In the genomic region with DNA sequence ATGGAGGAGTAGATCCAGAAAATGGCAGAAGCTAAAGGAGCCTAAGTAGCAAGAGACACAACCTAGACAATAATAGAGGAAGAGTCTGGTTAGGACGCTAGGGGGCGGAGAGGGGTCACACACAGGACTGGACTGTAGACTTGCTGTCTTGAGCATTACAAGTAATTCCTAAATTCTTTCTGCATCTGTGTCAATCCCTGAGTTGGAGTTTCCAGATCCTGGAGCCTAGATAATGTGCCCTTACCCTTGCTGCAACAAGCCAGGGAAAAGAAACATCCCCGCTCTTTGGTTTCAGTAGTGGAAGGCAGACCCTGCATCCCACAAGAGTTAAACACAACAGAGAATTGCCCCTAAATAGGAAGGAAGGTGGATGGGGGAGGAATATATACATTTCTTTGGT, we compare ENCODE assay signal across 9 cellular contexts. TPM values are rescaled to one million over a fixed set of nuclear protein-coding genes. Genes with fewer than 3 reads are reported as not detected.
A peak's percentile ranks its signal among the peaks of the same experiment; 100 is the strongest.
DNase-seq lines count a peak whose midpoint lies in the region; ATAC-seq and TF ChIP-seq lines count a peak whose summit lies in the region.
"Had no signal": no experiment of that assay in that cellular context is flagged by ENCODE, and none has a peak within 500 bp of the region (broad histone marks: within the 10 kb centered on the region; RNA-seq: fewer than 3 reads in every experiment).

No MANE protein-coding gene starts in this region.

- H3K27ac Mint-ChIP-seq in activated CD4-positive, alpha-beta T cell treated with anti-CD3 and anti-CD28 coated beads, Interleukin-2, amount 10 ng/mL, durations not matched to agents 7 days and 5 days, result no peak overlapping the region
- no peak overlapping the region for H3K27ac Mint-ChIP-seq in naive B cell
- H3K27ac Mint-ChIP-seq: activated naive CD8-positive, alpha-beta T cell had no signal

- H3K4me1 Mint-ChIP-seq in activated CD4-positive, alpha-beta T cell treated with anti-CD3 and anti-CD28 coated beads, Interleukin-2, amount 10 ng/mL, durations not matched to agents 7 days and 5 days, result no peaks in the 10 kb centered on the region
- no peaks in the 10 kb centered on the region for H3K4me1 Mint-ChIP-seq in naive B cell

- no peak overlapping the region for H3K27ac ChIP-seq in suprapubic skin

- no peak overlapping the region for H3K4me3 Mint-ChIP-seq in activated CD4-positive, alpha-beta T cell treated with anti-CD3 and anti-CD28 coated beads, Interleukin-2, amount 10 ng/mL, durations not matched to agents 7 days and 5 days
- no peak overlapping the region for H3K4me3 Mint-ChIP-seq in naive B cell
- H3K4me3 Mint-ChIP-seq: activated naive CD8-positive, alpha-beta T cell had no signal

- no peaks in the 10 kb centered on the region for H3K9me3 Mint-ChIP-seq in activated CD4-positive, alpha-beta T cell treated with anti-CD3 and anti-CD28 coated beads, Interleukin-2, amount 10 ng/mL, durations not matched to agents 7 days and 5 days
- H3K9me3 Mint-ChIP-seq in naive B cell, result no peaks in the 10 kb centered on the region

- no peak overlapping the region for H3K4me3 ChIP-seq in suprapubic skin

- peak; percentile 22 to 58 for TF ChIP-seq CTCF in suprapubic skin (IDR thresholded peaks at IDR 0.05)

- no peak for TF ChIP-seq POLR2A in erythroblast (IDR thresholded peaks at IDR 0.05; ENCODE audit: low read length)
- no peak for TF ChIP-seq POLR2A in suprapubic skin (IDR thresholded peaks at IDR 0.05)

- H3K4me1 ChIP-seq in suprapubic skin, result no peaks in the 10 kb centered on the region

- peak; percentile 23 for DNase-seq in DMS153 (lab: John Stamatoyannopoulos, UW)
- peak; percentile 54 for DNase-seq in NCI-H460 (ENCODE audit: extremely low read depth, low read depth)
- DNase-seq in activated CD4-positive, alpha-beta T cell treated with anti-CD3 and anti-CD28 coated beads, Interleukin-2, amount 10 ng/mL, durations not matched to agents 7 days and 5 days, result peak; percentile 64
- peak; percentile 68 to 77 for DNase-seq in erythroblast (lab: John Stamatoyannopoulos, UW)
- peak; percentile 18 for DNase-seq in naive B cell
- no peak for DNase-seq in suprapubic skin (ENCODE audit: low spot score in 2 of 2)

- POLR2A ChIA-PET in activated CD4-positive, alpha-beta T cell treated with anti-CD3 and anti-CD28 coated beads, Interleukin-2, amount 10 ng/mL, durations not matched to agents 7 days and 5 days (lab: Charles Lee), result no interaction called here

- WGBS in suprapubic skin, result 33% methylated on average over 3 of the region's 3 CpGs

- H3K27me3 Mint-ChIP-seq in activated CD4-positive, alpha-beta T cell treated with anti-CD3 and anti-CD28 coated beads, Interleukin-2, amount 10 ng/mL, durations not matched to agents 7 days and 5 days, result peaks cover 4% of the 10 kb centered on the region
- H3K27me3 Mint-ChIP-seq in naive B cell, result no peaks in the 10 kb centered on the region
- H3K27me3 Mint-ChIP-seq: activated naive CD8-positive, alpha-beta T cell had no signal

- H3K36me3 ChIP-seq in suprapubic skin, result no peaks in the 10 kb centered on the region

- H3K9me3 ChIP-seq in suprapubic skin, result no peaks in the 10 kb centered on the region

- H3K27me3 ChIP-seq in suprapubic skin, result no peaks in the 10 kb centered on the region

- no peaks in the 10 kb centered on the region for H3K36me3 Mint-ChIP-seq in activated CD4-positive, alpha-beta T cell treated with anti-CD3 and anti-CD28 coated beads, Interleukin-2, amount 10 ng/mL, durations not matched to agents 7 days and 5 days (ENCODE audit: low read depth)
- H3K36me3 Mint-ChIP-seq in naive B cell, result no peaks in the 10 kb centered on the region
- H3K36me3 Mint-ChIP-seq: activated naive CD8-positive, alpha-beta T cell had no signal

- CTCF ChIA-PET in activated CD4-positive, alpha-beta T cell treated with anti-CD3 and anti-CD28 coated beads, Interleukin-2, amount 10 ng/mL, durations not matched to agents 7 days and 5 days (lab: Charles Lee), result interaction anchor here (0.6 to 1.0 kb wide), 4 partner anchors 17 to 253 kb away, joined by 3 read pairs; no protein-coding TSS in a partner anchor

- no peak for TF ChIP-seq EP300 in suprapubic skin (IDR thresholded peaks at IDR 0.05)

- ATAC-seq in GM19468 (IDR thresholded peaks at IDR 0.05; ENCODE audit: extremely low read depth, unreplicated experiment) (peak; percentile 87), HG03460 (IDR thresholded peaks at IDR 0.05; ENCODE audit: unreplicated experiment) (peak; percentile 99), naive B cell (ENCODE audit: low read depth in 2 of 2) (peak; percentile 59 to 63)

RNA-seq across cellular contexts. Expression of a gene that starts 14.9 kb away (rescaled TPM):
- 0.12 TPM in 1 of 2 replicates, not detected in the other for total RNA-seq in NCI-H460 (2014; rRNA removed; shearing (Covaris generic))
- polyA plus RNA-seq in NCI-H460 (2014; cell fraction: nucleus; rRNA removed), result not detected in 2 replicates
- total RNA-seq in activated CD4-positive, alpha-beta T cell treated with anti-CD3 and anti-CD28 coated beads, Interleukin-2, amount 10 ng/mL, durations not matched to agents 7 days and 5 days, result not detected
- polyA plus RNA-seq in naive B cell (ENCODE audit: low read depth in 6 of 6), result not detected
- not detected for total RNA-seq in suprapubic skin

RNA-seq across cellular contexts. Expression of a gene that starts 20.4 kb away (rescaled TPM):
- total RNA-seq in NCI-H460 (2014; rRNA removed; shearing (Covaris generic)), result 0.49 and 0.64 TPM in 2 replicates
- 0.21 and 0.36 TPM in 2 replicates for polyA plus RNA-seq in NCI-H460 (2014; cell fraction: nucleus; rRNA removed)
- total RNA-seq in activated CD4-positive, alpha-beta T cell treated with anti-CD3 and anti-CD28 coated beads, Interleukin-2, amount 10 ng/mL, durations not matched to agents 7 days and 5 days, result under 1 TPM; 0.25 to 0.30 TPM
- not detected for polyA plus RNA-seq in naive B cell (ENCODE audit: low read depth in 6 of 6)
- 10 to 100 TPM; 17.5 to 36.8 (median 34.5) TPM for total RNA-seq in suprapubic skin

Comparison
In these comparisons a context has a peak if more than half of its experiments do, and no peak if none do; other contexts are left out.
1. DNase-seq: peak in DMS153 (single experiment), NCI-H460 (single experiment), activated CD4-positive, alpha-beta T cell treated with anti-CD3 and anti-CD28 coated beads, Interleukin-2, amount 10 ng/mL, durations not matched to agents 7 days and 5 days (single experiment), erythroblast (2 of 2) and naive B cell (single experiment); none in suprapubic skin (0 of 2).
2. RNA of a gene that starts 20.4 kb away (total RNA-seq): 17.5 to 36.8 TPM in suprapubic skin; 0.49 to 0.64 TPM in NCI-H460 and 0.25 to 0.30 TPM in activated CD4-positive, alpha-beta T cell treated with anti-CD3 and anti-CD28 coated beads, Interleukin-2, amount 10 ng/mL, durations not matched to agents 7 days and 5 days; every median in the first group is over 10 times any median in the second.
3. Peak in every context shown above with its lines, with median percentiles within 50 percentile points of each other: ATAC-seq.